Comparison of ENCODE assay signal across 15 cellular contexts in the genomic region with DNA sequence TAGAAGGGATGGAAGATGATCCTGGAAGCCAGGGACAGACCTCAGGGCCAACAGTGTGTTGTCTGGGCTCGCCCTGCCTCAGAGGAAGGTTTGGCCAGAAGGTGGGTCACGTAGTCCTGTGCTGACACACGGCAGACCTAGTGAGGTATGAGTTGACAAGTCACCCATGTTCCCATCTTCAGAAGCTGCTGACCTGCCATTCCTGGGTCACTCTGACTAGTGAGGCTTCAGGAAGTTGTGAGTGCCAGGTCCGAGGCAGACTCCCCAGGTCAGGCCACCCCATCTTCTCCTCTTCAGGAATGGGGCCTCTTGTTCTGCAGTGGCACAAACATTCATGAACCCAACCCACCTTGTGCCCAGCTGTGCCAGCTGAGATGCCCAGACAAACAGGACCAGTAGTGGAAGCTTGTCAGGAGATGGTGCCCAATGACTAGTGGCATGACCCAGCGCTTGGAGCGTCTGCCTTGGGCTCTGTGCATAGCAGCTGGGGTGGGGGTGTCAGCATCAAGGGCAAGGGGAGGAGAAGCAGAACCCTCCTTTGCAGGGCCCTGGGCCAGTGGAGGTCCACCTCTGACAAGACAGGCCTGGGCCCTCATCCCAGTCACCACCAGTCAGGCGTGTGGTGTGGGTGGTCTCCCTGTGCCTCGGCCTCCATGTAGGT. TPM values are rescaled to one million over a fixed set of nuclear protein-coding genes. Genes with fewer than 3 reads are reported as not detected.
DNase-seq lines count a peak whose midpoint lies in the region; ATAC-seq and TF ChIP-seq lines count a peak whose summit lies in the region.
"Had no signal": no experiment of that assay in that cellular context is flagged by ENCODE, and none has a peak within 500 bp of the region (broad histone marks: within the 10 kb centered on the region; RNA-seq: fewer than 3 reads in every experiment).

No MANE protein-coding gene starts in this region.

- peak in 1 of 2 donors; percentile 64 for TF ChIP-seq POLR2A in gastrocnemius medialis (IDR thresholded peaks at IDR 0.05)

- TF ChIP-seq CTCF in right atrium auricular region (IDR thresholded peaks at IDR 0.05) (no peak), gastrocnemius medialis (IDR thresholded peaks at IDR 0.05 in 4 of 5, conservative IDR thresholded peaks at IDR 0.05 in 1 of 5) (no peak)

- no peaks in the 10 kb centered on the region for H3K9me3 ChIP-seq in right atrium auricular region
- no peaks in the 10 kb centered on the region for H3K9me3 ChIP-seq in right cardiac atrium (ENCODE audit: control insufficient read depth, low read length)
- no peaks in the 10 kb centered on the region for H3K9me3 ChIP-seq in gastrocnemius medialis
- H3K9me3 ChIP-seq: A549, HAP-1, Peyer's patch had no signal

- ATAC-seq in right cardiac atrium, result no peak
- ATAC-seq in esophagus mucosa, result peak; percentile 52
- peak; percentile 84 to 88 for ATAC-seq in gastrocnemius medialis
- no peak for ATAC-seq in HG02678 (IDR thresholded peaks at IDR 0.05; ENCODE audit: unreplicated experiment)
- ATAC-seq: A549 had no signal

- DNase-seq in right atrium auricular region (ENCODE audit: low spot score) (peak; percentile 50), right cardiac atrium (no peak), gastrocnemius medialis (peak; percentile 88 to 92), OCI-M2 (lab: John Stamatoyannopoulos, UW; ENCODE audit: unreplicated experiment) (no peak), cerebellar cortex (ENCODE audit: low spot score) (no peak)
- DNase-seq: DMS53, NCI-H1417, NCI-H1930, NCI-H510A, Peyer's patch had no signal

- in situ Hi-C loops in gastrocnemius medialis (cut with MboI; ENCODE audit: low sequenced_read_pairs in 4 of 4), result no loop called here

- whole genome bisulfite sequencing in right cardiac atrium, result 96% methylated on average over 8 of the region's 8 CpGs

- H3K27me3 ChIP-seq in right atrium auricular region (no peaks in the 10 kb centered on the region), right cardiac atrium (ENCODE audit: control insufficient read depth, insufficient read depth) (no peaks in the 10 kb centered on the region), gastrocnemius medialis (no peaks in the 10 kb centered on the region)
- H3K27me3 ChIP-seq: Peyer's patch had no signal

- H3K36me3 ChIP-seq in right atrium auricular region, result no peaks in the 10 kb centered on the region
- no peaks in the 10 kb centered on the region for H3K36me3 ChIP-seq in gastrocnemius medialis
- H3K36me3 ChIP-seq: HAP-1, Peyer's patch had no signal

- intact Hi-C loops in right cardiac atrium (cut with DNase I) (no loop called here), gastrocnemius medialis (cut with DNase I; ENCODE audit: low total_unique reads) (loop anchor here (10.0 kb wide), 1 partner anchor 334 kb away; a partner anchor contains a TSS)

- H3K27ac ChIP-seq in right atrium auricular region (no peak overlapping the region), right cardiac atrium (ENCODE audit: low read length) (no peak overlapping the region), gastrocnemius medialis (peak overlapping the region; percentile 68 to 89 (median 82))
- H3K27ac ChIP-seq: A549, Peyer's patch had no signal

- peaks cover 0 to 39% of the 10 kb centered on the region in 2 donors for H3K4me1 ChIP-seq in right atrium auricular region
- peaks cover 15% of the 10 kb centered on the region for H3K4me1 ChIP-seq in right cardiac atrium (ENCODE audit: control insufficient read depth, insufficient read depth, low read length)
- peaks cover 53 to 59% of the 10 kb centered on the region in 2 donors for H3K4me1 ChIP-seq in gastrocnemius medialis
- H3K4me1 ChIP-seq: HAP-1, Peyer's patch had no signal

- H3K4me3 ChIP-seq in right atrium auricular region, result no peak overlapping the region
- no peak overlapping the region for H3K4me3 ChIP-seq in right cardiac atrium (ENCODE audit: low read length)
- no peak overlapping the region for H3K4me3 ChIP-seq in gastrocnemius medialis
- H3K4me3 ChIP-seq: A549, HAP-1, Peyer's patch had no signal

RNA-seq across cellular contexts. Expression of a gene that starts 16.8 kb away (rescaled TPM):
- total RNA-seq in right atrium auricular region, result 10 to 100 TPM; 42.8 to 55.8 TPM
- total RNA-seq in right cardiac atrium, result 10 to 100 TPM; 33.8 to 69.5 (median 47.2) TPM
- polyA plus RNA-seq in right cardiac atrium, result 26.7 TPM
- total RNA-seq in esophagus mucosa, result 2.1 TPM
- total RNA-seq in gastrocnemius medialis, result 10 to 100 TPM in 3 of 4 donors, 1 to 10 TPM in 1; 9.1 to 48.3 (median 12.1) TPM
- polyA plus RNA-seq: CD14-positive monocyte had no signal

Comparison
In these comparisons a context has a peak if more than half of its experiments do, and no peak if none do; other contexts are left out.
1. DNase-seq: peak in right atrium auricular region (single experiment) and gastrocnemius medialis (2 of 2); none in right cardiac atrium (0 of 3), OCI-M2 (single experiment) and cerebellar cortex (single experiment).
2. H3K27ac ChIP-seq: peak in gastrocnemius medialis (4 of 4); none in right atrium auricular region (0 of 2) and right cardiac atrium (single experiment).
3. ATAC-seq: peak in esophagus mucosa (single experiment) and gastrocnemius medialis (2 of 2); none in right cardiac atrium (0 of 2) and HG02678 (single experiment).